13 cellular contexts compared by ENCODE assay signal in genomic region chr18:58911241-58911640, GRCh38. TPM values are rescaled to one million over a fixed set of nuclear protein-coding genes. Genes with fewer than 3 reads are reported as not detected.
DNase-seq lines count a peak whose midpoint lies in the region; ATAC-seq and TF ChIP-seq lines count a peak whose summit lies in the region.
"Had no signal": no experiment of that assay in that cellular context is flagged by ENCODE, and none has a peak within 500 bp of the region (broad histone marks: within the 10 kb centered on the region; RNA-seq: fewer than 3 reads in every experiment).

No MANE protein-coding gene starts in this region.

- H3K4me3 ChIP-seq in cardiac muscle cell (no peak overlapping the region), fibroblast of mammary gland (ENCODE audit: control insufficient read depth, low read depth, low read length) (no peak overlapping the region), osteoblast (ENCODE audit: insufficient read depth, low read length) (no peak overlapping the region)

- H3K27me3 ChIP-seq in cardiac muscle cell, result no peaks in the 10 kb centered on the region
- H3K27me3 ChIP-seq in osteoblast (ENCODE audit: insufficient read depth, low read length), result no peaks in the 10 kb centered on the region

- H2AFZ ChIP-seq in osteoblast (ENCODE audit: low read length), result no peak overlapping the region

- DNase-seq in cardiac muscle cell (ENCODE audit: low read depth in 1 of 2, low spot score in 1 of 2) (no peak), Right ventricle myocardium superior (no peak), fibroblast of mammary gland (ENCODE audit: low read depth) (peak; percentile 36), osteoblast (ENCODE audit: insufficient read length, low spot score, missing footprints) (no peak), mesenteric fat pad (ENCODE audit: low spot score) (no peak), SKM-1 treated with dmso at 0.1 percent for 144 hours (lab: John Stamatoyannopoulos, UW; ENCODE audit: unreplicated experiment) (no peak), NCI-H1417 treated with DMSO at 0.1 percent for 48 hours (lab: John Stamatoyannopoulos, UW) (no peak)
- DNase-seq: activated CD4-positive, alpha-beta T cell treated with anti-CD3 and anti-CD28 coated beads, Interleukin-2, amount 50 U/mL, for 4 hours; NCI-H2171; nucleus accumbens; SK-N-SH had no signal

- ATAC-seq in Right ventricle myocardium superior (ENCODE audit: poor library complexity), result no peak
- ATAC-seq in HG03025 (IDR thresholded peaks at IDR 0.05; ENCODE audit: low FRiP score, unreplicated experiment), result no peak
- ATAC-seq: HepG2 had no signal

- peaks cover 68% of the 10 kb centered on the region for H3K79me2 ChIP-seq in osteoblast (ENCODE audit: insufficient read depth, low read length)

- H3K4me1 ChIP-seq in cardiac muscle cell (ENCODE audit: low read depth), result peaks cover 32% of the 10 kb centered on the region
- H3K4me1 ChIP-seq in osteoblast (ENCODE audit: insufficient read depth, low read length), result peaks cover 29% of the 10 kb centered on the region

- intact Hi-C loops in Right ventricle myocardium superior (cut with DNase I), result no loop called here

- TF ChIP-seq CTCF in cardiac muscle cell (IDR thresholded peaks at IDR 0.05; ENCODE audit: low read depth, low read length), result no peak
- TF ChIP-seq CTCF in fibroblast of mammary gland (conservative IDR thresholded peaks at IDR 0.05; ENCODE audit: control insufficient read depth, insufficient read depth, low read depth, low read length), result no peak
- TF ChIP-seq CTCF in osteoblast (IDR thresholded peaks at IDR 0.05; ENCODE audit: extremely low read depth, low read depth, low read length), result no peak

- H4K20me1 ChIP-seq in osteoblast (ENCODE audit: insufficient read depth, low read length), result no peaks in the 10 kb centered on the region

- H3K27ac ChIP-seq in cardiac muscle cell, result peak overlapping the region; percentile 83
- H3K27ac ChIP-seq in osteoblast (ENCODE audit: low read depth, low read length), result peak overlapping the region; percentile 54

- peak overlapping the region; percentile 48 for H3K4me2 ChIP-seq in osteoblast (ENCODE audit: insufficient read depth, low read length)
- H3K4me2 ChIP-seq: SK-N-SH had no signal

- H3K36me3 ChIP-seq in cardiac muscle cell (no peaks in the 10 kb centered on the region), osteoblast (ENCODE audit: insufficient read depth, low read length) (no peaks in the 10 kb centered on the region)

- H3K9me3 ChIP-seq in cardiac muscle cell (ENCODE audit: low read depth) (no peaks in the 10 kb centered on the region), osteoblast (ENCODE audit: low read depth, low read length) (no peaks in the 10 kb centered on the region)
- H3K9me3 ChIP-seq: SK-N-SH had no signal

RNA-seq across cellular contexts. Expression of gene ZNF532, which starts 46.6 kb away (rescaled TPM):
- total RNA-seq in cardiac muscle cell, result 66.5 and 108 TPM in 2 replicates
- polyA plus RNA-seq in cardiac muscle cell, result 28.2 and 42.0 TPM in 2 replicates
- 53.3 TPM for total RNA-seq in Right ventricle myocardium superior
- 49.6 and 51.6 TPM in 2 replicates for total RNA-seq in osteoblast
- total RNA-seq in mesenteric fat pad, result 46.6 TPM
- total RNA-seq: HepG2 had no signal
- polyA plus RNA-seq: HepG2 had no signal
